ENCODE assay signal across 16 cellular contexts in the genomic region with DNA sequence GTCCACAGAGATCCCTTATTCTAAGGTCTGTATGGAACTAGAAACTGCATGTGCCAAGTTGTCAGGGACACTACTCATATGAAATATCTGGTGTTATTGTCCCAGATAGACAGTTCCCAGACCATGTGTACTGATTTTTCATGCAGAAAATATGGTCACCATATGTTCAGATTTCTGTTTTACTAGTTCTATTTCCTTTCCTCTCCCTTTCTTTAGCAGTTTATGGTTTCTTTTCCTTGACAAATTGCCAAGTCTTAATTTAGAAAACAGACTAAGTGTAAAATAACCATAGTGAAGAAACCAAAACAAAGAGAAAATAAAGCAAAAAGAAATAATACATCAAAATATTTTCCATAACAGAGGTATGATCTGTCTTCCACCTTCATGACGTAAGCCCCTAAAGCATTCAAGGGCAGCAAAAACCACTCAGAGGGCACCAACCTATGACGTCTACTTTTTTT.
A peak's percentile ranks its signal among the peaks of the same experiment; 100 is the strongest.
DNase-seq lines count a peak whose midpoint lies in the region; ATAC-seq and TF ChIP-seq lines count a peak whose summit lies in the region.
"Had no signal": no experiment of that assay in that cellular context is flagged by ENCODE, and none has a peak within 500 bp of the region (broad histone marks: within the 10 kb centered on the region; RNA-seq: fewer than 3 reads in every experiment).

No MANE protein-coding gene starts in this region.

- H3K27me3 ChIP-seq in brain microvascular endothelial cell (replicated peaks) (no peaks in the 10 kb centered on the region), thoracic aorta (replicated peaks; ENCODE audit: insufficient read depth) (no peaks in the 10 kb centered on the region)
- H3K27me3 ChIP-seq: BLaER1 treated with 17β-estradiol and CSF1 and Interleukin-3, amounts not matched to agents 10 nM and 100 nM; dorsolateral prefrontal cortex; foreskin keratinocyte had no signal

- H3K36me3 ChIP-seq in brain microvascular endothelial cell (replicated peaks) = no peaks in the 10 kb centered on the region
- no peaks in the 10 kb centered on the region for H3K36me3 ChIP-seq in thoracic aorta
- H3K36me3 ChIP-seq: BLaER1 treated with 17β-estradiol and CSF1 and Interleukin-3, amounts not matched to agents 10 nM and 100 nM had no signal

- H3K9me3 ChIP-seq in thoracic aorta = no peaks in the 10 kb centered on the region
- H3K9me3 ChIP-seq: BLaER1 treated with 17β-estradiol and CSF1 and Interleukin-3, amounts not matched to agents 10 nM and 100 nM had no signal

- H3K27ac ChIP-seq in brain microvascular endothelial cell (no peak overlapping the region), thoracic aorta (peak overlapping the region; percentile 48 to 56)
- H3K27ac ChIP-seq: BLaER1 treated with 17β-estradiol and CSF1 and Interleukin-3, amounts not matched to agents 10 nM and 100 nM; dorsolateral prefrontal cortex; foreskin keratinocyte had no signal

- H3K9me3 Mint-ChIP-seq in activated CD4-positive, alpha-beta T cell treated with anti-CD3 and anti-CD28 coated beads, Interleukin-2, amount 10 ng/mL, durations not matched to agents 24 days and 14 days = no peaks in the 10 kb centered on the region
- H3K9me3 Mint-ChIP-seq: H9 had no signal

- peak; percentile 80 for DNase-seq in HFF-Myc (ENCODE audit: extremely low read depth, low read depth)
- peak; percentile 42 for DNase-seq in brain microvascular endothelial cell
- peak; percentile 44 to 77 for DNase-seq in foreskin fibroblast
- DNase-seq in thoracic aorta (ENCODE audit: low spot score) = no peak
- DNase-seq in NCI-H1417 (lab: John Stamatoyannopoulos, UW) = no peak
- no peak for DNase-seq in NCI-H526 (lab: John Stamatoyannopoulos, UW)
- no peak for DNase-seq in activated CD4-positive, alpha-beta T cell treated with anti-CD3 and anti-CD28 coated beads, Interleukin-2, amount 10 ng/mL, durations not matched to agents 24 days and 14 days
- DNase-seq: activated CD4-positive, alpha-beta T cell treated with anti-CD3 and anti-CD28 coated beads, Interleukin-2, amount 50 U/mL, for 4 hours; foreskin keratinocyte; H9; KG1; NCI-H1436; stimulated activated naive CD4-positive, alpha-beta T cell had no signal

- H3K4me3 ChIP-seq in HFF-Myc (replicated peaks; ENCODE audit: low read depth, low read length) (no peak overlapping the region), brain microvascular endothelial cell (ENCODE audit: low read depth, low read length) (no peak overlapping the region), foreskin fibroblast (ENCODE audit: low read depth in 1 of 2, low read length in 2 of 2) (no peak overlapping the region), thoracic aorta (no peak overlapping the region)
- H3K4me3 ChIP-seq: BLaER1 treated with 17β-estradiol and CSF1 and Interleukin-3, amounts not matched to agents 10 nM and 100 nM; dorsolateral prefrontal cortex had no signal

- no peaks in the 10 kb centered on the region for H3K27me3 Mint-ChIP-seq in activated CD4-positive, alpha-beta T cell treated with anti-CD3 and anti-CD28 coated beads, Interleukin-2, amount 10 ng/mL, durations not matched to agents 24 days and 14 days

- H3K4me1 Mint-ChIP-seq in activated CD4-positive, alpha-beta T cell treated with anti-CD3 and anti-CD28 coated beads, Interleukin-2, amount 10 ng/mL, durations not matched to agents 24 days and 14 days = no peaks in the 10 kb centered on the region
- H3K4me1 Mint-ChIP-seq: memory B cell had no signal

- intact Hi-C loops in activated CD4-positive, alpha-beta T cell treated with anti-CD3 and anti-CD28 coated beads, Interleukin-2, amount 10 ng/mL, durations not matched to agents 24 days and 14 days (cut with micrococcal nuclease) = no loop called here

- H3K4me1 ChIP-seq in thoracic aorta (ENCODE audit: control insufficient read depth in 1 of 2, low read depth in 2 of 2) = peaks cover 10 to 33% of the 10 kb centered on the region in 2 donors
- H3K4me1 ChIP-seq: foreskin keratinocyte had no signal

- H3K27ac Mint-ChIP-seq in activated CD4-positive, alpha-beta T cell treated with anti-CD3 and anti-CD28 coated beads, Interleukin-2, amount 10 ng/mL, durations not matched to agents 24 days and 14 days = no peak overlapping the region
- H3K27ac Mint-ChIP-seq: memory B cell had no signal

- H3K4me3 Mint-ChIP-seq in activated CD4-positive, alpha-beta T cell treated with anti-CD3 and anti-CD28 coated beads, Interleukin-2, amount 10 ng/mL, durations not matched to agents 24 days and 14 days = no peak overlapping the region
- H3K4me3 Mint-ChIP-seq: H9, memory B cell had no signal

- no peak for ATAC-seq in thoracic aorta (ENCODE audit: insufficient number of reproducible peaks, low FRiP score, low read depth)
- ATAC-seq: foreskin keratinocyte had no signal

- in situ Hi-C loops in brain microvascular endothelial cell (cut with HindIII; ENCODE audit: low pct_ligation_motif_present, low sequenced_read_pairs) = no loop called here

- no peaks in the 10 kb centered on the region for H3K36me3 Mint-ChIP-seq in activated CD4-positive, alpha-beta T cell treated with anti-CD3 and anti-CD28 coated beads, Interleukin-2, amount 10 ng/mL, durations not matched to agents 24 days and 14 days (ENCODE audit: low read depth)
- H3K36me3 Mint-ChIP-seq: memory B cell had no signal

- TF ChIP-seq CTCF in HFF-Myc (IDR thresholded peaks at IDR 0.05; ENCODE audit: low read depth, low read length, missing control alignments) = no peak
- TF ChIP-seq CTCF in brain microvascular endothelial cell (IDR thresholded peaks at IDR 0.05; ENCODE audit: low read depth, low read length, missing control alignments) = no peak
- TF ChIP-seq CTCF in foreskin fibroblast (IDR thresholded peaks at IDR 0.05; ENCODE audit: low read depth, low read length) = no peak
- TF ChIP-seq CTCF in thoracic aorta (IDR thresholded peaks at IDR 0.05) = no peak

Comparison
In these comparisons a context has a peak if more than half of its experiments do, and no peak if none do; other contexts are left out.
1. DNase-seq: peak in HFF-Myc (single experiment), brain microvascular endothelial cell (single experiment) and foreskin fibroblast (2 of 2); none in thoracic aorta (single experiment), NCI-H1417 (0 of 3), NCI-H526 (0 of 2) and activated CD4-positive, alpha-beta T cell treated with anti-CD3 and anti-CD28 coated beads, Interleukin-2, amount 10 ng/mL, durations not matched to agents 24 days and 14 days (single experiment).